ENCODE assay signal across 7 cellular contexts in the genomic region with DNA sequence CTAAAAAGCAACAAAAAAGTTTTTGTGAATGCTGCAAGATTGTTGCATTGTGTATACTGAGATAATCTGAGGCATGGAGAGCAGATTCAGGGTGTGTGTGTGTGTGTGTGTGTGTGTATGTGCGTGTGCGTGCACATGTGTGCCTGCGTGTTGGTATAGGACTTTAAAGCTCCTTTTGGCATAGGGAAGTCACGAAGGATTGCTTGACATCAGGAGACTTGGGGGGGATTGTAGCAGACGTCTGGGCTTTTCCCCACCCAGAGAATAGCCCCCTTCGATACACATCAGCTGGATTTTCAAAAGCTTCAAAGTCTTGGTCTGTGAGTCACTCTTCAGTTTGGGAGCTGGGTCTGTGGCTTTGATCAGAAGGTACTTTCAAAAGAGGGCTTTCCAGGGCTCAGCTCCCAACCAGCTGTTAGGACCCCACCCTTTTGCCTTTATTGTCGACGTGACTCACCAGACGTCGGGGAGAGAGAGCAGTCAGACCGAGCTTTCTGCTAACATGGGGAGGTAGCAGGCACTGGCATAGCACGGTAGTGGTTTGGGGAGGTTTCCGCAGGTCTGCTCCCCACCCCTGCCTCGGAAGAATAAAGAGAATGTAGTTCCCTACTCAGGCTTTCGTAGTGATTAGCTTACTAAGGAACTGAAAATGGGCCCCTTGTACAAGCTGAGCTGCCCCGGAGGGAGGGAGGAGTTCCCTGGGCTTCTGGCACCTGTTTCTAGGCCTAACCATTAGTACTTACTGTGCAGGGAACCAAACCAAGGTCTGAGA. TPM values are rescaled to one million over a fixed set of nuclear protein-coding genes. Genes with fewer than 3 reads are reported as not detected.
A peak's percentile ranks its signal among the peaks of the same experiment; 100 is the strongest.
DNase-seq lines count a peak whose midpoint lies in the region; ATAC-seq lines count a peak whose summit lies in the region.

No MANE protein-coding gene starts in this region.

- peaks cover 47% of the 10 kb centered on the region for H3K4me1 Mint-ChIP-seq in activated naive CD8-positive, alpha-beta T cell treated with anti-CD3 and anti-CD28 coated beads for 36 hours

- ATAC-seq in GM18870 (IDR thresholded peaks at IDR 0.05; ENCODE audit: unreplicated experiment) (peak; percentile 73), HG03060 (IDR thresholded peaks at IDR 0.05; ENCODE audit: low read depth, unreplicated experiment) (peak; percentile 53)

- DNase-seq in SIG-M5 treated with dmso at 0.1 percent for 504 hours (lab: John Stamatoyannopoulos, UW; ENCODE audit: unreplicated experiment) (peak; percentile 96), iris pigment epithelial cell (ENCODE audit: low read depth) (peak; percentile 87), ecto neural progenitor cell (ENCODE audit: low spot score) (no peak)
- DNase-seq in activated naive CD8-positive, alpha-beta T cell treated with anti-CD3 and anti-CD28 coated beads for 36 hours, result peak; percentile 78
- peak; percentile 58 for DNase-seq in stimulated activated CD4-positive, alpha-beta T cell treated with anti-CD3 and anti-CD28 coated beads, Interleukin-4, amount 100 ng/mL, for 1 hour

- H3K4me3 Mint-ChIP-seq in activated naive CD8-positive, alpha-beta T cell treated with anti-CD3 and anti-CD28 coated beads for 36 hours, result peak overlapping the region; percentile 99

- no peaks in the 10 kb centered on the region for H3K9me3 Mint-ChIP-seq in activated naive CD8-positive, alpha-beta T cell treated with anti-CD3 and anti-CD28 coated beads for 36 hours

- peak overlapping the region; percentile 86 for H3K27ac Mint-ChIP-seq in activated naive CD8-positive, alpha-beta T cell treated with anti-CD3 and anti-CD28 coated beads for 36 hours

- H3K27me3 Mint-ChIP-seq in activated naive CD8-positive, alpha-beta T cell treated with anti-CD3 and anti-CD28 coated beads for 36 hours, result peaks cover 16% of the 10 kb centered on the region

- H3K36me3 Mint-ChIP-seq in activated naive CD8-positive, alpha-beta T cell treated with anti-CD3 and anti-CD28 coated beads for 36 hours, result peaks cover 65% of the 10 kb centered on the region

RNA-seq across cellular contexts. Expression of gene BHLHE40, which starts 4.7 kb away (rescaled TPM):
- 100 to 1,000 TPM; 292 to 294 TPM for total RNA-seq in activated naive CD8-positive, alpha-beta T cell treated with anti-CD3 and anti-CD28 coated beads for 36 hours
